22 cellular contexts compared by ENCODE assay signal in the genomic region with DNA sequence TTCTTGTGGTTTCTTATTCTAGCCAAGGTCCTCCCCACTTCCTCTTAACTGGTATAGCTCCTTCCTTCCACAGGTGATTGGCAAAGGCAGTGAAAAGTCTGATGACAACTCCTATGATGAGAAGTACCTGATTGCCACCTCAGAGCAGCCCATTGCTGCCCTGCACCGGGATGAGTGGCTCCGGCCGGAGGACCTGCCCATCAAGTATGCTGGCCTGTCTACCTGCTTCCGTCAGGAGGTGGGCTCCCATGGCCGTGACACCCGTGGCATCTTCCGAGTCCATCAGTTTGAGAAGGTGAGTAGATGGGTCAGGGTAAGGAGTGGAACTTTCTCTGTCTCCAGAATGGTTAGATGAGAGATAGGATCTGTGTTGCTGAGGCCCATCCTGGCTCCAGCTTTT. TPM values are rescaled to one million over a fixed set of nuclear protein-coding genes. Genes with fewer than 3 reads are reported as not detected.
DNase-seq lines count a peak whose midpoint lies in the region; ATAC-seq and TF ChIP-seq lines count a peak whose summit lies in the region.
"Had no signal": no experiment of that assay in that cellular context is flagged by ENCODE, and none has a peak within 500 bp of the region (broad histone marks: within the 10 kb centered on the region; RNA-seq: fewer than 3 reads in every experiment).

No MANE protein-coding gene starts in this region.

- H4K20me1 ChIP-seq in GM23338 (replicated peaks; ENCODE audit: insufficient read depth) = no peaks in the 10 kb centered on the region

- no peaks in the 10 kb centered on the region for H3K27me3 Mint-ChIP-seq in activated CD4-positive, alpha-beta T cell treated with anti-CD3 and anti-CD28 coated beads, Interleukin-2, amount 10 ng/mL, durations not matched to agents 24 days and 14 days
- no peaks in the 10 kb centered on the region for H3K27me3 Mint-ChIP-seq in CD4-positive, alpha-beta T cell
- no peaks in the 10 kb centered on the region for H3K27me3 Mint-ChIP-seq in activated CD8-positive, alpha-beta T cell treated with anti-CD3 and anti-CD28 coated beads, Interleukin-2, amount 10 ng/mL, durations not matched to agents 7 days and 5 days (ENCODE audit: low read depth)
- no peaks in the 10 kb centered on the region for H3K27me3 Mint-ChIP-seq in naive thymus-derived CD8-positive, alpha-beta T cell
- no peaks in the 10 kb centered on the region for H3K27me3 Mint-ChIP-seq in GM23338 (ENCODE audit: insufficient read depth, low read depth, poor library complexity)
- H3K27me3 Mint-ChIP-seq: B cell; CD4-positive, CD25-positive, alpha-beta regulatory T cell; IgD-negative memory B cell had no signal

- H3K4me3 Mint-ChIP-seq in activated CD4-positive, alpha-beta T cell treated with anti-CD3 and anti-CD28 coated beads, Interleukin-2, amount 10 ng/mL, durations not matched to agents 24 days and 14 days = no peak overlapping the region
- no peak overlapping the region for H3K4me3 Mint-ChIP-seq in CD4-positive, alpha-beta T cell
- no peak overlapping the region for H3K4me3 Mint-ChIP-seq in activated CD8-positive, alpha-beta T cell treated with anti-CD3 and anti-CD28 coated beads, Interleukin-2, amount 10 ng/mL, durations not matched to agents 7 days and 5 days
- H3K4me3 Mint-ChIP-seq in naive thymus-derived CD8-positive, alpha-beta T cell = no peak overlapping the region
- no peak overlapping the region for H3K4me3 Mint-ChIP-seq in GM23338
- H3K4me3 Mint-ChIP-seq: B cell; CD4-positive, CD25-positive, alpha-beta regulatory T cell; IgD-negative memory B cell had no signal

- no peak overlapping the region for H2AFZ ChIP-seq in GM23338
- H2AFZ ChIP-seq: GM23248 had no signal

- no peaks in the 10 kb centered on the region for H3K9me3 ChIP-seq in CD4-positive, alpha-beta T cell (ENCODE audit: control insufficient read depth, low read length)

- H3K4me2 ChIP-seq in GM23338 = no peak overlapping the region

- H3K4me1 Mint-ChIP-seq in activated CD4-positive, alpha-beta T cell treated with anti-CD3 and anti-CD28 coated beads, Interleukin-2, amount 10 ng/mL, durations not matched to agents 24 days and 14 days = peaks cover 5% of the 10 kb centered on the region
- peaks cover 12% of the 10 kb centered on the region for H3K4me1 Mint-ChIP-seq in CD4-positive, alpha-beta T cell (ENCODE audit: low read depth)
- H3K4me1 Mint-ChIP-seq in activated CD8-positive, alpha-beta T cell treated with anti-CD3 and anti-CD28 coated beads, Interleukin-2, amount 10 ng/mL, durations not matched to agents 7 days and 5 days (ENCODE audit: low read depth) = peaks cover 14% of the 10 kb centered on the region
- peaks cover 0 to 12% (median 3%) of the 10 kb centered on the region in 4 donors for H3K4me1 Mint-ChIP-seq in naive thymus-derived CD8-positive, alpha-beta T cell
- peaks cover 47% of the 10 kb centered on the region for H3K4me1 Mint-ChIP-seq in GM23338

- H3K4me1 ChIP-seq in GM23338 (ENCODE audit: insufficient read depth) = peaks cover 45% of the 10 kb centered on the region

- H3K9me3 Mint-ChIP-seq in activated CD4-positive, alpha-beta T cell treated with anti-CD3 and anti-CD28 coated beads, Interleukin-2, amount 10 ng/mL, durations not matched to agents 24 days and 14 days = no peaks in the 10 kb centered on the region
- no peaks in the 10 kb centered on the region for H3K9me3 Mint-ChIP-seq in CD4-positive, alpha-beta T cell
- H3K9me3 Mint-ChIP-seq in activated CD8-positive, alpha-beta T cell treated with anti-CD3 and anti-CD28 coated beads, Interleukin-2, amount 10 ng/mL, durations not matched to agents 7 days and 5 days (ENCODE audit: insufficient read depth) = no peaks in the 10 kb centered on the region
- no peaks in the 10 kb centered on the region for H3K9me3 Mint-ChIP-seq in naive thymus-derived CD8-positive, alpha-beta T cell
- no peaks in the 10 kb centered on the region; the same call in 2 of the 3 replicates for H3K9me3 Mint-ChIP-seq in GM23338
- H3K9me3 Mint-ChIP-seq: CD4-positive, CD25-positive, alpha-beta regulatory T cell; IgD-negative memory B cell had no signal

- H3K79me2 ChIP-seq in GM23338 (replicated peaks; ENCODE audit: insufficient read depth) = 0 out of 2 replicates have a peak, but pooled peaks cover 6% of the 10 kb centered on the region

- H3K9me2 ChIP-seq in GM23338 (ENCODE audit: insufficient read depth) = no peaks in the 10 kb centered on the region

- intact Hi-C loops in activated CD4-positive, alpha-beta T cell treated with anti-CD3 and anti-CD28 coated beads, Interleukin-2, amount 10 ng/mL, durations not matched to agents 24 days and 14 days (cut with micrococcal nuclease) = no loop called here
- intact Hi-C loops in CD4-positive, alpha-beta T cell (cut with DNase I, micrococcal nuclease) = no loop called here

- no peak overlapping the region for H3K4me3 ChIP-seq in GM23338
- H3K4me3 ChIP-seq: GM12878, GM23248 had no signal

- ATAC-seq in CD4-positive, alpha-beta T cell (ENCODE audit: poor library complexity) = no peak
- ATAC-seq in activated CD8-positive, alpha-beta T cell treated with anti-CD3 and anti-CD28 coated beads, Interleukin-2, amount 10 ng/mL, durations not matched to agents 7 days and 5 days = no peak
- no peak for ATAC-seq in naive thymus-derived CD8-positive, alpha-beta T cell
- ATAC-seq in GM23338 = no peak
- ATAC-seq: GM12878, HCT116, PC-3 had no signal

- H3K27ac Mint-ChIP-seq in activated CD4-positive, alpha-beta T cell treated with anti-CD3 and anti-CD28 coated beads, Interleukin-2, amount 10 ng/mL, durations not matched to agents 24 days and 14 days = peak overlapping the region; percentile 11
- peak overlapping the region; percentile 71 for H3K27ac Mint-ChIP-seq in CD4-positive, alpha-beta T cell
- H3K27ac Mint-ChIP-seq in activated CD8-positive, alpha-beta T cell treated with anti-CD3 and anti-CD28 coated beads, Interleukin-2, amount 10 ng/mL, durations not matched to agents 7 days and 5 days = peak overlapping the region; percentile 4
- peak overlapping the region in 8 of 10 donors; percentile 26 to 87 (median 60) for H3K27ac Mint-ChIP-seq in naive thymus-derived CD8-positive, alpha-beta T cell
- no peak overlapping the region for H3K27ac Mint-ChIP-seq in GM23338
- H3K27ac Mint-ChIP-seq: IgD-negative memory B cell had no signal

- DNase-seq in activated CD4-positive, alpha-beta T cell treated with anti-CD3 and anti-CD28 coated beads, Interleukin-2, amount 10 ng/mL, durations not matched to agents 24 days and 14 days = no peak
- no peak for DNase-seq in activated CD4-positive, alpha-beta T cell treated with anti-CD3 and anti-CD28 coated beads for 4 hours
- DNase-seq in CD4-positive, alpha-beta T cell = peak in 1 of 10 experiments; percentile 16
- no peak for DNase-seq in activated CD8-positive, alpha-beta T cell treated with anti-CD3 and anti-CD28 coated beads, Interleukin-2, amount 10 ng/mL, durations not matched to agents 7 days and 5 days
- no peak for DNase-seq in naive thymus-derived CD8-positive, alpha-beta T cell
- no peak for DNase-seq in GM23338 (ENCODE audit: low spot score)
- DNase-seq in activated T-cell treated with anti-CD3 and anti-CD28 coated beads, Interleukin-2, amount 50 U/mL, for 1 hour = no peak
- DNase-seq: Calu3; CD4-positive, CD25-positive, alpha-beta regulatory T cell; GM23248; Karpas-422; NCI-H1048; NCI-H1436 treated with DMSO at 0.1 percent for 48 hours; NCI-H2029; NCI-H345; NCI-H524 treated with DMSO at 0.1 percent for 48 hours; PC-3; RPMI8226 had no signal

- CTCF ChIA-PET in CD4-positive, alpha-beta T cell (lab: Charles Lee) = no interaction called here
- CTCF ChIA-PET in activated CD8-positive, alpha-beta T cell treated with anti-CD3 and anti-CD28 coated beads, Interleukin-2, amount 10 ng/mL, durations not matched to agents 7 days and 5 days (lab: Charles Lee) = no interaction called here

- H3F3A ChIP-seq in GM23338 (replicated peaks; ENCODE audit: low read depth) = peaks cover 23% of the 10 kb centered on the region

- peaks cover 59% of the 10 kb centered on the region for H3K36me3 ChIP-seq in GM23338 (ENCODE audit: insufficient read depth)

- no peak overlapping the region for H3K27ac ChIP-seq in CD4-positive, alpha-beta T cell (ENCODE audit: low read depth, low read length)
- no peak overlapping the region for H3K27ac ChIP-seq in GM23338 (ENCODE audit: low read depth)
- H3K27ac ChIP-seq: GM23248 had no signal

- no peak for TF ChIP-seq CTCF in CD4-positive, alpha-beta T cell (IDR thresholded peaks at IDR 0.05)
- no peak for TF ChIP-seq CTCF in GM23338 (conservative IDR thresholded peaks at IDR 0.05; ENCODE audit: low read depth in 2 of 2)

- POLR2A ChIA-PET in CD4-positive, alpha-beta T cell (lab: Charles Lee) = no interaction called here
- POLR2A ChIA-PET in activated CD8-positive, alpha-beta T cell treated with anti-CD3 and anti-CD28 coated beads, Interleukin-2, amount 10 ng/mL, durations not matched to agents 7 days and 5 days (lab: Charles Lee) = no interaction called here
- POLR2A ChIA-PET in naive thymus-derived CD8-positive, alpha-beta T cell (lab: Charles Lee) = no interaction called here

- H3K36me3 Mint-ChIP-seq in activated CD4-positive, alpha-beta T cell treated with anti-CD3 and anti-CD28 coated beads, Interleukin-2, amount 10 ng/mL, durations not matched to agents 24 days and 14 days (ENCODE audit: low read depth) = peaks cover 59% of the 10 kb centered on the region
- peaks cover 84% of the 10 kb centered on the region for H3K36me3 Mint-ChIP-seq in CD4-positive, alpha-beta T cell (ENCODE audit: low read depth)
- peaks cover 64% of the 10 kb centered on the region for H3K36me3 Mint-ChIP-seq in activated CD8-positive, alpha-beta T cell treated with anti-CD3 and anti-CD28 coated beads, Interleukin-2, amount 10 ng/mL, durations not matched to agents 7 days and 5 days (ENCODE audit: low read depth)
- H3K36me3 Mint-ChIP-seq in naive thymus-derived CD8-positive, alpha-beta T cell = peaks cover 0 to 86% (median 7%) of the 10 kb centered on the region in 3 donors
- peaks cover 81% of the 10 kb centered on the region for H3K36me3 Mint-ChIP-seq in GM23338 (ENCODE audit: low read depth)

- no peaks in the 10 kb centered on the region for H3K27me3 ChIP-seq in CD4-positive, alpha-beta T cell (ENCODE audit: control insufficient read depth, insufficient read depth, low read length)
- no peaks in the 10 kb centered on the region for H3K27me3 ChIP-seq in GM23338 (ENCODE audit: insufficient read depth)

RNA-seq across cellular contexts. Expression of gene CELSR2, which starts 14.2 kb away (rescaled TPM):
- total RNA-seq in activated CD4-positive, alpha-beta T cell treated with anti-CD3 and anti-CD28 coated beads, Interleukin-2, amount 10 ng/mL, durations not matched to agents 24 days and 14 days = 3.8 and 4.1 TPM in 2 replicates
- 1 to 10 TPM; 3.6 TPM for total RNA-seq in CD4-positive, alpha-beta T cell
- 1 to 10 TPM; 4.9 to 5.2 TPM for total RNA-seq in activated CD8-positive, alpha-beta T cell treated with anti-CD3 and anti-CD28 coated beads, Interleukin-2, amount 10 ng/mL, durations not matched to agents 7 days and 5 days
- total RNA-seq in naive thymus-derived CD8-positive, alpha-beta T cell = 1 to 10 TPM; 5.4 to 6.8 TPM
- polyA plus RNA-seq in naive thymus-derived CD8-positive, alpha-beta T cell = under 1 TPM; 0.20 to 0.94 (median 0.30) TPM
- 30.4 and 35.1 TPM in 2 replicates for total RNA-seq in GM23338 (2014; rRNA removed; shearing (Covaris generic))
- polyA plus RNA-seq in GM23338 (2016; fragmentation: Nextera tagmentation; extraction: Ambion mirVana) = 11.1 and 11.2 TPM in 2 replicates

RNA-seq across cellular contexts. Expression of gene SARS1, which starts 21.4 kb away (rescaled TPM):
- 141 and 150 TPM in 2 replicates for total RNA-seq in activated CD4-positive, alpha-beta T cell treated with anti-CD3 and anti-CD28 coated beads, Interleukin-2, amount 10 ng/mL, durations not matched to agents 24 days and 14 days
- total RNA-seq in CD4-positive, alpha-beta T cell = 100 to 1,000 TPM; 122 to 131 TPM
- total RNA-seq in activated CD8-positive, alpha-beta T cell treated with anti-CD3 and anti-CD28 coated beads, Interleukin-2, amount 10 ng/mL, durations not matched to agents 7 days and 5 days = 100 to 1,000 TPM; 145 to 157 TPM
- total RNA-seq in naive thymus-derived CD8-positive, alpha-beta T cell = 100 to 1,000 TPM; 205 to 211 TPM
- 100 to 1,000 TPM; 117 to 154 (median 127) TPM for polyA plus RNA-seq in naive thymus-derived CD8-positive, alpha-beta T cell
- 166 and 168 TPM in 2 replicates for total RNA-seq in GM23338 (2014; rRNA removed; shearing (Covaris generic))
- polyA plus RNA-seq in GM23338 (2016; fragmentation: Nextera tagmentation; extraction: Ambion mirVana) = 125 and 141 TPM in 2 replicates

RNA-seq across cellular contexts. Expression of gene PSRC1, which starts 47.8 kb away (rescaled TPM):
- 4.5 and 5.0 TPM in 2 replicates for total RNA-seq in activated CD4-positive, alpha-beta T cell treated with anti-CD3 and anti-CD28 coated beads, Interleukin-2, amount 10 ng/mL, durations not matched to agents 24 days and 14 days
- total RNA-seq in CD4-positive, alpha-beta T cell = under 1 TPM; 0.22 to 0.91 TPM
- total RNA-seq in activated CD8-positive, alpha-beta T cell treated with anti-CD3 and anti-CD28 coated beads, Interleukin-2, amount 10 ng/mL, durations not matched to agents 7 days and 5 days = 10 to 100 TPM; 38.2 to 40.7 TPM
- total RNA-seq in naive thymus-derived CD8-positive, alpha-beta T cell = under 1 TPM in 1 of 2 experiments, not detected in 1; 0.31 TPM
- polyA plus RNA-seq in naive thymus-derived CD8-positive, alpha-beta T cell = under 1 TPM in 1 of 3 donors, not detected in 2; 0.89 TPM
- 50.6 and 61.1 TPM in 2 replicates for total RNA-seq in GM23338 (2014; rRNA removed; shearing (Covaris generic))
- polyA plus RNA-seq in GM23338 (2016; fragmentation: Nextera tagmentation; extraction: Ambion mirVana) = 51.4 and 55.0 TPM in 2 replicates
- total RNA-seq: B cell had no signal
- polyA plus RNA-seq: IgD-negative memory B cell had no signal
